3 cellular contexts compared by ENCODE assay signal in genomic region chr2:11809586-11810236, GRCh38.
A peak's percentile ranks its signal among the peaks of the same experiment; 100 is the strongest.
TF ChIP-seq lines count a peak whose summit lies in the region.

No MANE protein-coding gene starts in this region.

TF ChIP-seq in SK-N-SH, 30 proteins besides CTCF, POLR2A, EP300 and RAD21 (continued from another document):
- TF ChIP-seq REST (IDR thresholded peaks at IDR 0.05; ENCODE audit: low read depth, low read length) (peak; percentile 87), ELF1 (IDR thresholded peaks at IDR 0.05) (no peak)

TF ChIP-seq in SK-N-SH treated with all-trans-retinoic acid at 6 μM for 48 hours, 23 proteins besides CTCF, POLR2A, EP300 and RAD21 (continued from another document):
- TF ChIP-seq TCF4 (CRISPR knock-in tag; IDR thresholded peaks at IDR 0.05; ENCODE audit: borderline replicate concordance) (no peak), ARNTL (CRISPR knock-in tag; IDR thresholded peaks at IDR 0.05; ENCODE audit: borderline replicate concordance, low read depth) (no peak), SNAI2 (CRISPR knock-in tag; IDR thresholded peaks at IDR 0.05) (no peak), ESRRG (CRISPR knock-in tag; IDR thresholded peaks at IDR 0.05) (no peak), TSHZ2 (CRISPR knock-in tag; IDR thresholded peaks at IDR 0.05) (no peak), POU6F1 (CRISPR knock-in tag; IDR thresholded peaks at IDR 0.05; ENCODE audit: borderline replicate concordance, low read depth) (no peak), ZFP3 (CRISPR knock-in tag; IDR thresholded peaks at IDR 0.05) (no peak), BACH2 (CRISPR knock-in tag; IDR thresholded peaks at IDR 0.05; ENCODE audit: borderline replicate concordance) (no peak), TOX (CRISPR knock-in tag; IDR thresholded peaks at IDR 0.05; ENCODE audit: borderline replicate concordance) (no peak), RARB (CRISPR knock-in tag; IDR thresholded peaks at IDR 0.05) (no peak), PATZ1 (CRISPR knock-in tag; IDR thresholded peaks at IDR 0.05; ENCODE audit: borderline replicate concordance) (no peak), CSRNP3 (CRISPR knock-in tag; IDR thresholded peaks at IDR 0.05) (no peak)

TF ChIP-seq in PFSK-1, 5 proteins besides CTCF, POLR2A, EP300 and RAD21 (continued from another document):
- TF ChIP-seq REST (IDR thresholded peaks at IDR 0.05; ENCODE audit: insufficient read depth in 1 of 2, low read depth in 2 of 2, low read length in 2 of 2) (peak; percentile 56 to 88; a peak in 3 of 4 replicates), FOXP2 (optimal IDR thresholded peaks at IDR 0.05; ENCODE audit: borderline replicate concordance, extremely low read depth, extremely low read length, insufficient read depth) (no peak)
